Comparison of ENCODE assay signal across 13 cellular contexts in genomic region chr3:185732782-185733181, GRCh38.
A peak's percentile ranks its signal among the peaks of the same experiment; 100 is the strongest.
DNase-seq lines count a peak whose midpoint lies in the region; ATAC-seq, FAIRE-seq and TF ChIP-seq lines count a peak whose summit lies in the region.
"Had no signal": no experiment of that assay in that cellular context is flagged by ENCODE, and none has a peak within 500 bp of the region (broad histone marks: within the 10 kb centered on the region; RNA-seq: fewer than 3 reads in every experiment).

No MANE protein-coding gene starts in this region.

- ATAC-seq in HG02981 (IDR thresholded peaks at IDR 0.05; ENCODE audit: unreplicated experiment), result no peak
- no peak for ATAC-seq in GM21515 (IDR thresholded peaks at IDR 0.05; ENCODE audit: unreplicated experiment)
- no peak for ATAC-seq in pancreas

- H3K4me3 ChIP-seq in endothelial cell of umbilical vein (replicated peaks in 1 of 3; ENCODE audit: insufficient read depth in 1 of 3, low read depth in 1 of 3, low read length in 3 of 3), result peak overlapping the region in 1 of 3 experiments; percentile 28
- no peak overlapping the region for H3K4me3 ChIP-seq in pancreas
- H3K4me3 ChIP-seq: skin epidermis had no signal

- peak overlapping the region; percentile 81 for H3K4me2 ChIP-seq in endothelial cell of umbilical vein (ENCODE audit: insufficient read depth, low read length)

- peak overlapping the region; percentile 89 for H3K9ac ChIP-seq in endothelial cell of umbilical vein (replicated peaks; ENCODE audit: extremely low read depth, insufficient read depth, low read length)

- H3K4me1 ChIP-seq in endothelial cell of umbilical vein (ENCODE audit: control insufficient read depth, extremely low read depth, insufficient read depth, low read length), result peaks cover 93% of the 10 kb centered on the region
- H3K4me1 ChIP-seq in pancreas, result no peaks in the 10 kb centered on the region

- H3K27ac ChIP-seq in endothelial cell of umbilical vein (ENCODE audit: insufficient read depth, low read depth, low read length) (peak overlapping the region; percentile 100), pancreas (no peak overlapping the region)
- H3K27ac ChIP-seq: skin epidermis had no signal

- CTCF ChIA-PET in endothelial cell of umbilical vein (lab: Charles Lee), result interaction anchor here (0.8 to 11.8 kb wide), 15 partner anchors 14 to 211 kb away, joined by 3 to 347 read pairs (median 9); partner anchors contain the start of gene IGF2BP2

- dilution Hi-C loops in endothelial cell of umbilical vein (cut with MboI; ENCODE audit: extremely low pct_ligation_motif_present, low sequenced_read_pairs), result no loop called here

- intact Hi-C loops in endothelial cell of umbilical vein (cut with micrococcal nuclease) (loop anchor here (1.0 to 10.0 kb wide), 5 partner anchors 30 to 372 kb away; partner anchors contain the start of genes ETV5 and TRA2B), posterior vena cava (cut with DNase I) (no loop called here), pancreas (cut with DNase I) (no loop called here)

- TF ChIP-seq POLR2A in endothelial cell of umbilical vein (IDR thresholded peaks at IDR 0.05; ENCODE audit: low read depth, low read length), result peak; percentile 78

- H3K9me1 ChIP-seq in endothelial cell of umbilical vein (replicated peaks; ENCODE audit: control insufficient read depth, extremely low read depth, insufficient read depth, low read length), result no peaks in the 10 kb centered on the region

- no peak overlapping the region for H2AFZ ChIP-seq in endothelial cell of umbilical vein (ENCODE audit: low read depth, low read length)

- TF ChIP-seq CTCF in endothelial cell of umbilical vein (IDR thresholded peaks at IDR 0.05; ENCODE audit: extremely low read depth in 1 of 2, insufficient read depth in 1 of 2, low read depth in 1 of 2, low read length in 2 of 2), result no peak
- TF ChIP-seq CTCF in pancreas (IDR thresholded peaks at IDR 0.05), result no peak

- WGBS in pancreas, 2 donors, result 62 to 63% methylated on average over 1 of the region's 1 CpG

- H3K27me3 ChIP-seq in endothelial cell of umbilical vein (ENCODE audit: control insufficient read depth in 2 of 2, insufficient read depth in 2 of 2, low read length in 2 of 2), result no peaks in the 10 kb centered on the region
- H3K27me3 ChIP-seq in pancreas, result no peaks in the 10 kb centered on the region

- H3K36me3 ChIP-seq in endothelial cell of umbilical vein (ENCODE audit: control insufficient read depth in 2 of 2, extremely low read depth in 1 of 2, insufficient read depth in 2 of 2, low read length in 2 of 2) (no peaks in the 10 kb centered on the region), pancreas (no peaks in the 10 kb centered on the region)

- H4K20me1 ChIP-seq in endothelial cell of umbilical vein (replicated peaks; ENCODE audit: control insufficient read depth, extremely low read depth, insufficient read depth, low read length), result no peaks in the 10 kb centered on the region

- FAIRE-seq in RCC 7860 (lab: Jason Lieb, UNC), result no peak
- peak; percentile 73 for FAIRE-seq in endothelial cell of umbilical vein (lab: Jason Lieb, UNC)
- no peak for FAIRE-seq in pancreas (lab: Jason Lieb, UNC)
- FAIRE-seq: H1 had no signal

- H3K9me3 ChIP-seq in endothelial cell of umbilical vein (replicated peaks; ENCODE audit: control insufficient read depth, insufficient read depth, low read length) (no peaks in the 10 kb centered on the region), pancreas (no peaks in the 10 kb centered on the region)

- peaks cover 70% of the 10 kb centered on the region for H3K79me2 ChIP-seq in endothelial cell of umbilical vein (ENCODE audit: control insufficient read depth, insufficient read depth, low read length)

- no TSS peak for BruUV-seq in endothelial cell of umbilical vein (replicated peaks; lab: Mats Ljungman, UMichigan)

- DNase-seq in EL, result peak; percentile 97
- DNase-seq in RCC 7860 (ENCODE audit: low spot score), result peak; percentile 81
- peak; percentile 93 for DNase-seq in endothelial cell of umbilical vein (ENCODE audit: low read depth, low spot score)
- peak; percentile 91 for DNase-seq in non-pigmented ciliary epithelial cell (ENCODE audit: low read depth)
- DNase-seq in posterior vena cava (ENCODE audit: low spot score), result no peak
- no peak for DNase-seq in pancreas
- DNase-seq: activated CD4-positive, alpha-beta T cell treated with anti-CD3 and anti-CD28 coated beads, Interleukin-2, amount 10 ng/mL, durations not matched to agents 24 days and 14 days; NCI-H2029; Right ventricle myocardium superior had no signal

- POLR2A ChIA-PET in endothelial cell of umbilical vein (lab: Charles Lee), result interaction anchor here (1.0 to 1.6 kb wide), 3 partner anchors 34 to 90 kb away, joined by 3 to 4 read pairs (median 3); no protein-coding TSS in a partner anchor

TF ChIP-seq in endothelial cell of umbilical vein, 7 proteins besides CTCF, POLR2A, EP300 and RAD21:
- TF ChIP-seq MYC (IDR thresholded peaks at IDR 0.05; ENCODE audit: low read depth, low read length) (peak; percentile 38), MAX (IDR thresholded peaks at IDR 0.05; ENCODE audit: insufficient read depth, insufficient read length) (no peak), JUN (IDR thresholded peaks at IDR 0.05; ENCODE audit: borderline replicate concordance, insufficient read depth, insufficient read length, low read depth) (peak; percentile 96), EZH2 (IDR thresholded peaks at IDR 0.05; ENCODE audit: borderline replicate concordance, low read depth, low read length, severe bottlenecking) (no peak), GATA2 (IDR thresholded peaks at IDR 0.05; ENCODE audit: insufficient read depth, insufficient read length, low read depth, low read length) (peak; percentile 94), FOS (IDR thresholded peaks at IDR 0.05; ENCODE audit: borderline replicate concordance, insufficient read depth, low read length) (peak; percentile 85), POLR2AphosphoS5 (IDR thresholded peaks at IDR 0.05; ENCODE audit: insufficient read depth, low read depth, low read length) (peak; percentile 79)

Comparison
In these comparisons a context has a peak if more than half of its experiments do, and no peak if none do; other contexts are left out.
1. DNase-seq: peak in EL (single experiment), RCC 7860 (single experiment), endothelial cell of umbilical vein (single experiment) and non-pigmented ciliary epithelial cell (single experiment); none in posterior vena cava (single experiment) and pancreas (0 of 6).